17 cellular contexts compared by ENCODE assay signal in genomic region chrX:154363706-154364439, GRCh38. TPM values are rescaled to one million over a fixed set of nuclear protein-coding genes. Genes with fewer than 3 reads are reported as not detected.
A peak's percentile ranks its signal among the peaks of the same experiment; 100 is the strongest.
DNase-seq lines count a peak whose midpoint lies in the region; TF ChIP-seq lines count a peak whose summit lies in the region.
"Had no signal": no experiment of that assay in that cellular context is flagged by ENCODE, and none has a peak within 500 bp of the region (broad histone marks: within the 10 kb centered on the region; RNA-seq: fewer than 3 reads in every experiment).

No MANE protein-coding gene starts in this region.

- H3K36me3 ChIP-seq in CD8-positive, alpha-beta memory T cell (ENCODE audit: insufficient read depth, low read length), result peaks cover 68% of the 10 kb centered on the region
- H3K36me3 ChIP-seq in esophagus muscularis mucosa (peaks cover 53 to 93% (median 92%) of the 10 kb centered on the region in 4 donors), sigmoid colon (peaks cover 51 to 94% (median 82%) of the 10 kb centered on the region in 4 donors)

- CTCF ChIA-PET in CD8-positive, alpha-beta memory T cell (lab: Charles Lee), result interaction anchor here (3.2 kb wide), 1 partner anchor 10 kb away, joined by 10 read pairs; the partner anchor contains the start of gene FLNA
- CTCF ChIA-PET in RWPE1 (lab: Yijun Ruan, JAX), result no interaction called here

- H3K4me1 ChIP-seq in CD8-positive, alpha-beta memory T cell (ENCODE audit: insufficient read depth, low read length), result peaks cover 40% of the 10 kb centered on the region
- peaks cover 27 to 88% (median 74%) of the 10 kb centered on the region in 4 donors for H3K4me1 ChIP-seq in esophagus muscularis mucosa
- H3K4me1 ChIP-seq in sigmoid colon, result peaks cover 0 to 86% (median 52%) of the 10 kb centered on the region in 4 donors

- H3K4me1 Mint-ChIP-seq in CD8-positive, alpha-beta memory T cell, result peaks cover 26 to 33% (median 32%) of the 10 kb centered on the region in 3 donors
- peaks cover 2% of the 10 kb centered on the region for H3K4me1 Mint-ChIP-seq in glutamatergic neuron (ENCODE audit: low read depth, unreplicated experiment)

- intact Hi-C loops in esophagus muscularis mucosa (cut with DNase I), result no loop called here
- intact Hi-C loops in sigmoid colon (cut with DNase I), result no loop called here

- no peak overlapping the region for H3K27ac ChIP-seq in CD8-positive, alpha-beta memory T cell (ENCODE audit: low read depth, low read length)
- H3K27ac ChIP-seq in RWPE1 (peak overlapping the region; percentile 97), esophagus muscularis mucosa (replicated peaks in 1 of 4) (peak overlapping the region; percentile 96 to 97 (median 97)), sigmoid colon (peak overlapping the region; percentile 98 to 99 (median 98))

- DNase-seq in CD8-positive, alpha-beta memory T cell, result no peak
- DNase-seq in RWPE1 (ENCODE audit: low spot score), result no peak
- no peak for DNase-seq in esophagus muscularis mucosa (ENCODE audit: extremely low spot score)
- DNase-seq in sigmoid colon, result no peak
- DNase-seq in RPMI8226, result no peak
- no peak for DNase-seq in GM19238 (ENCODE audit: insufficient read length, low spot score)
- no peak for DNase-seq in glutamatergic neuron
- no peak for DNase-seq in DMS53 (lab: John Stamatoyannopoulos, UW)
- DNase-seq: ACHN; CD4-positive, alpha-beta T cell; NCI-H1417; NCI-H1930; NCI-H2171; NCI-H446 treated with DMSO at 0.1 percent for 48 hours; NCI-H82; SHP77 treated with DMSO at 0.1 percent for 48 hours had no signal

- H3K27me3 ChIP-seq in CD8-positive, alpha-beta memory T cell (ENCODE audit: insufficient read depth, low read length, poor library complexity, severe bottlenecking), result no peaks in the 10 kb centered on the region
- H3K27me3 ChIP-seq in esophagus muscularis mucosa (no peaks in the 10 kb centered on the region), sigmoid colon (no peaks in the 10 kb centered on the region)

- peaks cover 5 to 69% (median 6%) of the 10 kb centered on the region in 3 donors for H3K36me3 Mint-ChIP-seq in CD8-positive, alpha-beta memory T cell
- no peaks in the 10 kb centered on the region for H3K36me3 Mint-ChIP-seq in glutamatergic neuron (ENCODE audit: unreplicated experiment)

- TF ChIP-seq CTCF in RWPE1 (conservative IDR thresholded peaks at IDR 0.05; ENCODE audit: low read depth) (no peak), esophagus muscularis mucosa (IDR thresholded peaks at IDR 0.05) (no peak), sigmoid colon (IDR thresholded peaks at IDR 0.05) (no peak), glutamatergic neuron (IDR thresholded peaks at IDR 0.05; ENCODE audit: partially characterized antibody, unreplicated experiment) (no peak)

- no peaks in the 10 kb centered on the region for H3K9me3 ChIP-seq in CD8-positive, alpha-beta memory T cell (ENCODE audit: low read length)
- H3K9me3 ChIP-seq in esophagus muscularis mucosa, result no peaks in the 10 kb centered on the region
- no peaks in the 10 kb centered on the region for H3K9me3 ChIP-seq in sigmoid colon
- H3K9me3 ChIP-seq: HAP-1 had no signal

- POLR2A ChIA-PET in CD8-positive, alpha-beta memory T cell (lab: Charles Lee), result interaction anchor here (1.5 kb wide), 1 partner anchor 10 kb away, joined by 5 read pairs; no protein-coding TSS in a partner anchor
- POLR2A ChIA-PET in RWPE1 (lab: Yijun Ruan, JAX; ENCODE audit: low non-redundant PET), result no interaction called here

- H3K27me3 Mint-ChIP-seq in CD8-positive, alpha-beta memory T cell, result peaks cover 0 to 11% of the 10 kb centered on the region in 2 donors
- H3K27me3 Mint-ChIP-seq in glutamatergic neuron (ENCODE audit: unreplicated experiment), result peaks cover 3% of the 10 kb centered on the region
- H3K27me3 Mint-ChIP-seq: CD4-positive, alpha-beta T cell had no signal

- no peaks in the 10 kb centered on the region for H3K9me3 Mint-ChIP-seq in CD8-positive, alpha-beta memory T cell
- peaks cover 7% of the 10 kb centered on the region for H3K9me3 Mint-ChIP-seq in glutamatergic neuron (ENCODE audit: unreplicated experiment)
- H3K9me3 Mint-ChIP-seq: CD4-positive, alpha-beta T cell had no signal

- 66% methylated on average over 12 of the region's 20 CpGs for WGBS in esophagus muscularis mucosa
- 84 to 88% methylated on average over 20 of the region's 20 CpGs for WGBS in sigmoid colon, 2 donors

- peak overlapping the region in 1 of 7 donors; percentile 60 for H3K4me3 Mint-ChIP-seq in CD8-positive, alpha-beta memory T cell
- no peak overlapping the region for H3K4me3 Mint-ChIP-seq in glutamatergic neuron (ENCODE audit: unreplicated experiment)

- TF ChIP-seq EP300 in esophagus muscularis mucosa (IDR thresholded peaks at IDR 0.05) (no peak), sigmoid colon (IDR thresholded peaks at IDR 0.05) (no peak)

- TF ChIP-seq POLR2A in esophagus muscularis mucosa (IDR thresholded peaks at IDR 0.05; ENCODE audit: low read depth), result no peak
- TF ChIP-seq POLR2A in sigmoid colon (IDR thresholded peaks at IDR 0.05), result no peak

- H3K27ac Mint-ChIP-seq in CD8-positive, alpha-beta memory T cell, result peak overlapping the region in 7 of 8 donors; percentile 9 to 89 (median 68)
- no peak overlapping the region for H3K27ac Mint-ChIP-seq in glutamatergic neuron (ENCODE audit: unreplicated experiment)

- no peak overlapping the region for H3K4me3 ChIP-seq in CD8-positive, alpha-beta memory T cell (ENCODE audit: low read length)
- no peak overlapping the region for H3K4me3 ChIP-seq in esophagus muscularis mucosa
- H3K4me3 ChIP-seq in sigmoid colon, result no peak overlapping the region
- H3K4me3 ChIP-seq: HAP-1 had no signal

RNA-seq across cellular contexts. Expression of gene FLNA, which starts 10.6 kb away (rescaled TPM):
- 1,000 to 10,000 TPM; 1,299 to 1,356 TPM for total RNA-seq in CD8-positive, alpha-beta memory T cell
- 799 TPM for polyA plus RNA-seq in CD8-positive, alpha-beta memory T cell
- over 10,000 TPM in 3 of 4 donors, 1,000 to 10,000 TPM in 1; 8,941 to 16,544 (median 12,362) TPM for total RNA-seq in esophagus muscularis mucosa
- total RNA-seq in sigmoid colon, result 1,000 to 10,000 TPM; 2,494 to 9,435 (median 5,341) TPM
- 100 to 1,000 TPM in 1 of 3 donors, 10 to 100 TPM in 2; 27.0 to 442 (median 42.0) TPM for polyA plus RNA-seq in sigmoid colon
- total RNA-seq in glutamatergic neuron (ENCODE audit: unreplicated experiment), result 499 TPM

RNA-seq across cellular contexts. Expression of gene EMD, which starts 15.2 kb away (rescaled TPM):
- 100 to 1,000 TPM; 107 to 119 TPM for total RNA-seq in CD8-positive, alpha-beta memory T cell
- polyA plus RNA-seq in CD8-positive, alpha-beta memory T cell, result 37.2 TPM
- total RNA-seq in esophagus muscularis mucosa (10 to 100 TPM; 37.0 to 64.7 (median 57.7) TPM), sigmoid colon (10 to 100 TPM; 44.3 to 66.8 (median 48.6) TPM), glutamatergic neuron (ENCODE audit: unreplicated experiment) (56.8 TPM)
- 10 to 100 TPM; 40.7 to 87.9 (median 42.6) TPM for polyA plus RNA-seq in sigmoid colon

RNA-seq across cellular contexts. Expression of gene RPL10, which starts 34.3 kb away (rescaled TPM):
- 1,000 to 10,000 TPM; 3,198 to 3,218 TPM for total RNA-seq in CD8-positive, alpha-beta memory T cell
- polyA plus RNA-seq in CD8-positive, alpha-beta memory T cell, result 4,855 TPM
- total RNA-seq in esophagus muscularis mucosa, result 1,000 to 10,000 TPM; 2,150 to 7,554 (median 4,519) TPM
- total RNA-seq in sigmoid colon, result 1,000 to 10,000 TPM; 3,138 to 8,651 (median 6,770) TPM
- polyA plus RNA-seq in sigmoid colon, result 1,000 to 10,000 TPM; 4,760 to 8,094 (median 5,003) TPM
- 1,779 TPM for total RNA-seq in glutamatergic neuron (ENCODE audit: unreplicated experiment)

RNA-seq across cellular contexts. Expression of gene DNASE1L1, which starts 45.2 kb away (rescaled TPM):
- total RNA-seq in CD8-positive, alpha-beta memory T cell, result 10 to 100 TPM in 1 of 2 experiments, 1 to 10 TPM in 1; 9.8 to 10.1 TPM
- 19.1 TPM for polyA plus RNA-seq in CD8-positive, alpha-beta memory T cell
- total RNA-seq in esophagus muscularis mucosa (10 to 100 TPM; 19.9 to 24.3 (median 22.6) TPM), sigmoid colon (10 to 100 TPM; 10.9 to 21.8 (median 16.6) TPM), glutamatergic neuron (ENCODE audit: unreplicated experiment) (15.8 TPM)
- polyA plus RNA-seq in sigmoid colon, result 10 to 100 TPM; 15.5 to 25.7 (median 17.4) TPM

RNA-seq across cellular contexts. Expression of gene TAFAZZIN, which starts 47.5 kb away (rescaled TPM):
- 10 to 100 TPM; 51.9 to 52.3 TPM for total RNA-seq in CD8-positive, alpha-beta memory T cell
- 41.4 TPM for polyA plus RNA-seq in CD8-positive, alpha-beta memory T cell
- 10 to 100 TPM; 18.6 to 43.6 (median 32.5) TPM for total RNA-seq in esophagus muscularis mucosa
- 10 to 100 TPM; 35.7 to 58.2 (median 36.6) TPM for total RNA-seq in sigmoid colon
- 10 to 100 TPM in 1 of 3 donors, 1 to 10 TPM in 2; 8.4 to 48.0 (median 9.2) TPM for polyA plus RNA-seq in sigmoid colon
- total RNA-seq in glutamatergic neuron (ENCODE audit: unreplicated experiment), result 40.9 TPM
